24 cellular contexts compared by ENCODE assay signal in genomic region chr2:9030882-9031645, GRCh38. TPM values are rescaled to one million over a fixed set of nuclear protein-coding genes. Genes with fewer than 3 reads are reported as not detected.
DNase-seq lines count a peak whose midpoint lies in the region; ATAC-seq and TF ChIP-seq lines count a peak whose summit lies in the region.
"Had no signal": no experiment of that assay in that cellular context is flagged by ENCODE, and none has a peak within 500 bp of the region (broad histone marks: within the 10 kb centered on the region; RNA-seq: fewer than 3 reads in every experiment).

No MANE protein-coding gene starts in this region.

- CTCF ChIA-PET in AG04450 (lab: Charles Lee): no interaction called here
- CTCF ChIA-PET in mammary epithelial cell (lab: Charles Lee; ENCODE audit: low non-redundant PET): no interaction called here

- H3K27ac ChIP-seq in AG04450 (ENCODE audit: low read depth, low read length): peak overlapping the region; percentile 39
- H3K27ac ChIP-seq in mammary epithelial cell (ENCODE audit: insufficient read depth, low read depth, low read length): no peak overlapping the region
- H3K27ac ChIP-seq in right lobe of liver: no peak overlapping the region
- H3K27ac ChIP-seq: ascending aorta, foreskin keratinocyte, thoracic aorta, vagina had no signal

- WGBS in mammary epithelial cell (ENCODE audit: low coverage, missing lambda C conversion rate): 0% methylated on average over 3 of the region's 4 CpGs
- WGBS in right lobe of liver (ENCODE audit: insufficient coverage, low coverage, low lambda C conversion rate, missing lambda C conversion rate): 56% methylated on average over 4 of the region's 4 CpGs

- no peaks in the 10 kb centered on the region for H3K27me3 ChIP-seq in AG04450 (ENCODE audit: control insufficient read depth, insufficient read depth, low read length)
- no peaks in the 10 kb centered on the region for H3K27me3 ChIP-seq in MG63
- no peaks in the 10 kb centered on the region for H3K27me3 ChIP-seq in mammary epithelial cell (ENCODE audit: insufficient read depth, low read length)
- H3K27me3 ChIP-seq in right lobe of liver: no peaks in the 10 kb centered on the region
- H3K27me3 ChIP-seq: ascending aorta, foreskin keratinocyte, vagina had no signal

- no TSS peak for BruUV-seq in mammary epithelial cell (replicated peaks; lab: Mats Ljungman, UMichigan)

- DNase-seq in AG04450 (ENCODE audit: low read depth, low spot score) (no peak), MG63 (peak; percentile 42), mammary epithelial cell (peak; percentile 65), fibroblast of villous mesenchyme (ENCODE audit: low read depth) (peak; percentile 20), right lobe of liver (no peak), NCI-H2171 (lab: John Stamatoyannopoulos, UW) (no peak)
- no peak for DNase-seq in activated naive CD8-positive, alpha-beta T cell treated with anti-CD3 and anti-CD28 coated beads for 36 hours
- DNase-seq: activated naive CD4-positive, alpha-beta T cell treated with anti-CD3 and anti-CD28 coated beads, Interleukin-2, amount 10 ng/mL, durations not matched to agents 7 days and 5 days; activated T-cell treated with anti-CD3 and anti-CD28 coated beads, Interleukin-2, amount 50 U/mL, for 72 hours; endodermal cell; foreskin keratinocyte; NCI-H1694; posterior cingulate gyrus; SHP77 treated with DMSO at 0.1 percent for 48 hours; stimulated activated naive CD4-positive, alpha-beta T cell had no signal

- intact Hi-C loops in mammary epithelial cell (cut with micrococcal nuclease): no loop called here
- intact Hi-C loops in right lobe of liver (cut with DNase I): no loop called here

- POLR2A ChIA-PET in AG04450 (lab: Yijun Ruan, JAX): no interaction called here

- TF ChIP-seq CTCF in AG04450 (IDR thresholded peaks at IDR 0.05; ENCODE audit: low read depth, low read length) (no peak), mammary epithelial cell (conservative IDR thresholded peaks at IDR 0.05 in 1 of 2, IDR thresholded peaks at IDR 0.05 in 1 of 2; ENCODE audit: extremely low read depth in 1 of 2, insufficient read depth in 1 of 2, low read depth in 1 of 2, low read length in 2 of 2) (no peak), fibroblast of villous mesenchyme (IDR thresholded peaks at IDR 0.05; ENCODE audit: insufficient read depth, low read depth, low read length) (no peak), right lobe of liver (IDR thresholded peaks at IDR 0.05) (no peak)

- in situ Hi-C loops in mammary epithelial cell (cut with MboI; ENCODE audit: low sequenced_read_pairs in 2 of 2): no loop called here

- peak overlapping the region; percentile 54 for H2AFZ ChIP-seq in mammary epithelial cell (ENCODE audit: low read depth, low read length)

- H3K4me2 ChIP-seq in mammary epithelial cell (ENCODE audit: insufficient read depth, low read depth, low read length): peak overlapping the region; percentile 33
- H3K4me2 ChIP-seq: smooth muscle cell had no signal

- H3K4me3 Mint-ChIP-seq in activated naive CD8-positive, alpha-beta T cell treated with anti-CD3 and anti-CD28 coated beads for 36 hours: no peak overlapping the region
- H3K4me3 Mint-ChIP-seq: activated naive CD4-positive, alpha-beta T cell treated with anti-CD3 and anti-CD28 coated beads, Interleukin-2, amount 10 ng/mL, durations not matched to agents 7 days and 5 days; activated T-cell treated with anti-CD3 and anti-CD28 coated beads, Interleukin-2, amount 50 U/mL, for 72 hours; endodermal cell; nephron had no signal

- no peak overlapping the region for H3K9ac ChIP-seq in mammary epithelial cell (ENCODE audit: insufficient read depth, low read length)

- no peaks in the 10 kb centered on the region for H4K20me1 ChIP-seq in mammary epithelial cell (ENCODE audit: insufficient read depth, low read length)

- H3K9me3 Mint-ChIP-seq in activated naive CD8-positive, alpha-beta T cell treated with anti-CD3 and anti-CD28 coated beads for 36 hours: no peaks in the 10 kb centered on the region
- H3K9me3 Mint-ChIP-seq: activated naive CD4-positive, alpha-beta T cell treated with anti-CD3 and anti-CD28 coated beads, Interleukin-2, amount 10 ng/mL, durations not matched to agents 7 days and 5 days; activated T-cell treated with anti-CD3 and anti-CD28 coated beads, Interleukin-2, amount 50 U/mL, for 72 hours had no signal

- H3K4me1 ChIP-seq in mammary epithelial cell (ENCODE audit: insufficient read depth, low read length): peaks cover 6% of the 10 kb centered on the region
- H3K4me1 ChIP-seq in right lobe of liver: no peaks in the 10 kb centered on the region
- H3K4me1 ChIP-seq: ascending aorta, vagina had no signal

- H3K4me3 ChIP-seq in AG04450 (ENCODE audit: low read depth, low read length) (no peak overlapping the region), MG63 (no peak overlapping the region), mammary epithelial cell (replicated peaks in 1 of 3; ENCODE audit: insufficient read depth in 1 of 3, low read depth in 2 of 3, low read length in 3 of 3) (no peak overlapping the region), fibroblast of villous mesenchyme (ENCODE audit: low read depth, low read length) (no peak overlapping the region), right lobe of liver (no peak overlapping the region)
- H3K4me3 ChIP-seq: ascending aorta, K562, smooth muscle cell, thoracic aorta, vagina had no signal

- dilution Hi-C loops in mammary epithelial cell (cut with HindIII; ENCODE audit: low sequenced_read_pairs): no loop called here

- no peaks in the 10 kb centered on the region for H3K9me3 ChIP-seq in AG04450 (ENCODE audit: control insufficient read depth, insufficient read depth, low read length)
- no peaks in the 10 kb centered on the region for H3K9me3 ChIP-seq in MG63
- no peaks in the 10 kb centered on the region for H3K9me3 ChIP-seq in mammary epithelial cell (replicated peaks; ENCODE audit: insufficient read depth, low read length)
- no peaks in the 10 kb centered on the region for H3K9me3 ChIP-seq in right lobe of liver
- H3K9me3 ChIP-seq: ascending aorta, thoracic aorta, vagina had no signal

- no peak for TF ChIP-seq POLR2A in right lobe of liver (IDR thresholded peaks at IDR 0.05)

- ATAC-seq in GM18870 (IDR thresholded peaks at IDR 0.05; ENCODE audit: unreplicated experiment): no peak
- no peak for ATAC-seq in right lobe of liver
- ATAC-seq: activated T-cell treated with anti-CD3 and anti-CD28 coated beads, Interleukin-2, amount 50 U/mL, for 72 hours; foreskin keratinocyte; HCT116; K562; left lobe of liver had no signal

- peaks cover 5% of the 10 kb centered on the region for H3K4me1 Mint-ChIP-seq in activated naive CD8-positive, alpha-beta T cell treated with anti-CD3 and anti-CD28 coated beads for 36 hours

- no peaks in the 10 kb centered on the region for H3K36me3 ChIP-seq in MG63
- no peaks in the 10 kb centered on the region for H3K36me3 ChIP-seq in mammary epithelial cell (ENCODE audit: insufficient read depth, low read length)
- no peaks in the 10 kb centered on the region for H3K36me3 ChIP-seq in right lobe of liver
- H3K36me3 ChIP-seq: ascending aorta, thoracic aorta, vagina had no signal

- no peak overlapping the region for H3K27ac Mint-ChIP-seq in activated naive CD8-positive, alpha-beta T cell treated with anti-CD3 and anti-CD28 coated beads for 36 hours
- H3K27ac Mint-ChIP-seq: activated naive CD4-positive, alpha-beta T cell treated with anti-CD3 and anti-CD28 coated beads, Interleukin-2, amount 10 ng/mL, durations not matched to agents 7 days and 5 days; activated T-cell treated with anti-CD3 and anti-CD28 coated beads, Interleukin-2, amount 50 U/mL, for 72 hours; endodermal cell; nephron had no signal

- H3K27me3 Mint-ChIP-seq in activated naive CD8-positive, alpha-beta T cell treated with anti-CD3 and anti-CD28 coated beads for 36 hours: peaks cover 30% of the 10 kb centered on the region

- no peaks in the 10 kb centered on the region for H3K79me2 ChIP-seq in mammary epithelial cell (ENCODE audit: insufficient read depth, low read length)

- no peaks in the 10 kb centered on the region for H3K36me3 Mint-ChIP-seq in activated naive CD8-positive, alpha-beta T cell treated with anti-CD3 and anti-CD28 coated beads for 36 hours
- H3K36me3 Mint-ChIP-seq: activated naive CD4-positive, alpha-beta T cell treated with anti-CD3 and anti-CD28 coated beads, Interleukin-2, amount 10 ng/mL, durations not matched to agents 7 days and 5 days had no signal

RNA-seq across cellular contexts. Expression of gene MBOAT2, which starts 27.6 kb away (rescaled TPM):
- 59.2 and 75.2 TPM in 2 replicates for polyA plus RNA-seq in AG04450 (2011; rRNA removed)
- 32.4 and 62.7 TPM in 2 replicates for polyA minus RNA-seq in AG04450 (2011; rRNA and poly(A)+ RNA removed)
- total RNA-seq in MG63 (2014; rRNA removed; shearing (Covaris generic); ENCODE audit: low replicate concordance): 40.0 and 67.9 TPM in 2 replicates
- 100 to 1,000 TPM in 1 of 2 donors, 10 to 100 TPM in 1; 14.8 to 103 TPM for total RNA-seq in mammary epithelial cell
- polyA plus RNA-seq in mammary epithelial cell: 57.0 TPM
- polyA minus RNA-seq in mammary epithelial cell: 51.4 TPM
- total RNA-seq in fibroblast of villous mesenchyme: 33.5 and 72.5 TPM in 2 replicates
- total RNA-seq in right lobe of liver: 1 to 10 TPM in 4 of 6 experiments, under 1 TPM in 2; 0.50 to 1.9 (median 1.5) TPM
- total RNA-seq in activated naive CD8-positive, alpha-beta T cell treated with anti-CD3 and anti-CD28 coated beads for 36 hours: 1 to 10 TPM; 2.0 to 2.1 TPM

Comparison
In these comparisons a context has a peak if more than half of its experiments do, and no peak if none do; other contexts are left out.
1. DNase-seq: peak in MG63 (single experiment), mammary epithelial cell (single experiment) and fibroblast of villous mesenchyme (single experiment); none in AG04450 (single experiment), right lobe of liver (0 of 3), NCI-H2171 (single experiment) and activated naive CD8-positive, alpha-beta T cell treated with anti-CD3 and anti-CD28 coated beads for 36 hours (single experiment).
2. RNA of gene MBOAT2, which starts 27.6 kb away (total RNA-seq): 14.8 to 103 TPM in mammary epithelial cell, 33.5 to 72.5 TPM in fibroblast of villous mesenchyme and 40.0 to 67.9 TPM in MG63; 2.0 to 2.1 TPM in activated naive CD8-positive, alpha-beta T cell treated with anti-CD3 and anti-CD28 coated beads for 36 hours and 0.50 to 1.9 TPM in right lobe of liver; every median in the first group is over 4 times any median in the second.